Comparison of ENCODE assay signal across 8 cellular contexts in genomic region chr6:41072836-41073202, GRCh38. TPM values are rescaled to one million over a fixed set of nuclear protein-coding genes. Genes with fewer than 3 reads are reported as not detected.
DNase-seq lines count a peak whose midpoint lies in the region; ATAC-seq and TF ChIP-seq lines count a peak whose summit lies in the region.

Gene NFYA (plus strand): TSS chr6:41072974. CDS start chr6:41079090, 6,116 bp downstream.

- H2AFZ ChIP-seq in neuronal stem cell (ENCODE audit: low read length): peak within 1 kb of the TSS; percentile 89

- H3K9me3 ChIP-seq in neuronal stem cell (replicated peaks in 1 of 2; ENCODE audit: control insufficient read depth in 2 of 2, insufficient read depth in 1 of 2, low read depth in 1 of 2, low read length in 2 of 2): no peaks in the 10 kb centered on the region

- peak within 1 kb of the TSS; percentile 94 for H3K4me3 Mint-ChIP-seq in activated CD4-positive, alpha-beta T cell treated with anti-CD3 and anti-CD28 coated beads for 36 hours
- peak within 1 kb of the TSS; percentile 98 for H3K4me3 Mint-ChIP-seq in activated T-helper 2 cell treated with anti-CD3 and anti-CD28 coated beads, Interferon-gamma antibody, Interleukin-2, Interleukin-4, amounts not matched to agents 10 μg/mL and 5 μg/mL and 100 μg/mL, durations not matched to agents 14 hours and 24 hours and 36 hours (ENCODE audit: low read depth)

- peak within 1 kb of the TSS; percentile 99 for H2BK5ac ChIP-seq in neuronal stem cell (ENCODE audit: low read length)

- POLR2A ChIA-PET in activated CD4-positive, alpha-beta T cell treated with anti-CD3 and anti-CD28 coated beads for 36 hours (lab: Charles Lee): interaction anchor here (0.6 to 1.1 kb wide), 2 partner anchors 45 to 321 kb away, joined by 4 to 5 read pairs; no protein-coding TSS in a partner anchor

- H3K27me3 ChIP-seq in neuronal stem cell (ENCODE audit: control insufficient read depth in 3 of 3, insufficient read depth in 3 of 3, low read depth in 1 of 3, low read length in 3 of 3): no peaks in the 10 kb centered on the region

- H3K9ac ChIP-seq in neuronal stem cell (ENCODE audit: low read depth, low read length, poor library complexity): peak within 1 kb of the TSS; percentile 94

- peaks cover 3% of the 10 kb centered on the region for H3K79me1 ChIP-seq in neuronal stem cell (ENCODE audit: low read depth, low read length)

- TF ChIP-seq CTCF in fibroblast of villous mesenchyme (IDR thresholded peaks at IDR 0.05; ENCODE audit: insufficient read depth, low read depth, low read length): no peak

- no peak within 1 kb of the TSS for H4K91ac ChIP-seq in neuronal stem cell (ENCODE audit: low read depth, low read length, poor library complexity)

- peak within 1 kb of the TSS; percentile 95 for H3K4me2 ChIP-seq in neuronal stem cell (ENCODE audit: insufficient read depth, low read length, poor library complexity, severe bottlenecking)

- peak within 1 kb of the TSS; percentile 98 for H3K18ac ChIP-seq in neuronal stem cell (ENCODE audit: low read length)

- intact Hi-C loops in activated CD4-positive, alpha-beta T cell treated with anti-CD3 and anti-CD28 coated beads for 36 hours (cut with DNase I, micrococcal nuclease): loop anchor here (1.0 to 10.0 kb wide), 19 partner anchors 45 to 1959 kb away; partner anchors contain the start of genes KCNK5 (in 2 of the 2), TOMM6 (in 2 of the 2), BYSL (in 1 of the 2) and CCND3 (in 1 of the 2)
- intact Hi-C loops in activated T-helper 2 cell treated with anti-CD3 and anti-CD28 coated beads, Interferon-gamma antibody, Interleukin-2, Interleukin-4, amounts not matched to agents 10 μg/mL and 5 μg/mL and 100 μg/mL, durations not matched to agents 14 hours and 24 hours and 36 hours (cut with micrococcal nuclease): loop anchor here (1.0 to 10.0 kb wide), 7 partner anchors 45 to 1958 kb away; partner anchors contain the start of genes BYSL, MED20, SAYSD1 and TFEB

- H3K27me3 Mint-ChIP-seq in activated CD4-positive, alpha-beta T cell treated with anti-CD3 and anti-CD28 coated beads for 36 hours: no peaks in the 10 kb centered on the region
- H3K27me3 Mint-ChIP-seq in activated T-helper 2 cell treated with anti-CD3 and anti-CD28 coated beads, Interferon-gamma antibody, Interleukin-2, Interleukin-4, amounts not matched to agents 10 μg/mL and 5 μg/mL and 100 μg/mL, durations not matched to agents 14 hours and 24 hours and 36 hours (ENCODE audit: low read depth): no peaks in the 10 kb centered on the region

- peak within 1 kb of the TSS; percentile 49 for H2BK12ac ChIP-seq in neuronal stem cell (ENCODE audit: low read length)

- peak within 1 kb of the TSS; percentile 99 for H3K27ac ChIP-seq in neuronal stem cell (replicated peaks; ENCODE audit: low read length)

- DNase-seq in activated CD4-positive, alpha-beta T cell treated with anti-CD3 and anti-CD28 coated beads for 36 hours: peak; percentile 100
- no peak for DNase-seq in activated CD4-positive, alpha-beta T cell treated with anti-CD3 and anti-CD28 coated beads for 1 hour
- DNase-seq in NCI-H748 treated with DMSO at 0.1 percent for 48 hours (lab: John Stamatoyannopoulos, UW) (peak; percentile 100), fibroblast of villous mesenchyme (ENCODE audit: low read depth) (peak; percentile 100), neuronal stem cell (ENCODE audit: low spot score) (no peak), NCI-H1436 treated with DMSO at 0.1 percent for 48 hours (lab: John Stamatoyannopoulos, UW) (no peak)
- DNase-seq in activated T-helper 2 cell treated with anti-CD3 and anti-CD28 coated beads, Interferon-gamma antibody, Interleukin-2, Interleukin-4, amounts not matched to agents 10 μg/mL and 5 μg/mL and 100 μg/mL, durations not matched to agents 14 hours and 24 hours and 36 hours (ENCODE audit: low spot score): no peak

- H3K4me3 ChIP-seq in fibroblast of villous mesenchyme (ENCODE audit: low read depth, low read length): peak within 1 kb of the TSS; percentile 88
- H3K4me3 ChIP-seq in neuronal stem cell (ENCODE audit: low read length in 2 of 2): peak within 1 kb of the TSS; percentile 83 to 91

- H3K9me3 Mint-ChIP-seq in activated CD4-positive, alpha-beta T cell treated with anti-CD3 and anti-CD28 coated beads for 36 hours (ENCODE audit: low read depth): no peaks in the 10 kb centered on the region
- H3K9me3 Mint-ChIP-seq in activated T-helper 2 cell treated with anti-CD3 and anti-CD28 coated beads, Interferon-gamma antibody, Interleukin-2, Interleukin-4, amounts not matched to agents 10 μg/mL and 5 μg/mL and 100 μg/mL, durations not matched to agents 14 hours and 24 hours and 36 hours: no peaks in the 10 kb centered on the region

- H3K4me1 Mint-ChIP-seq in activated CD4-positive, alpha-beta T cell treated with anti-CD3 and anti-CD28 coated beads for 36 hours: peaks cover 48% of the 10 kb centered on the region
- peaks cover 56% of the 10 kb centered on the region for H3K4me1 Mint-ChIP-seq in activated T-helper 2 cell treated with anti-CD3 and anti-CD28 coated beads, Interferon-gamma antibody, Interleukin-2, Interleukin-4, amounts not matched to agents 10 μg/mL and 5 μg/mL and 100 μg/mL, durations not matched to agents 14 hours and 24 hours and 36 hours (ENCODE audit: low read depth)

- no peak within 1 kb of the TSS for H2BK120ac ChIP-seq in neuronal stem cell (ENCODE audit: low read depth, low read length)

- H4K8ac ChIP-seq in neuronal stem cell (ENCODE audit: low read depth, low read length): peak within 1 kb of the TSS; percentile 19

- no peak within 1 kb of the TSS for H2BK15ac ChIP-seq in neuronal stem cell (ENCODE audit: low read length)

- peak within 1 kb of the TSS; percentile 98 for H3K27ac Mint-ChIP-seq in activated CD4-positive, alpha-beta T cell treated with anti-CD3 and anti-CD28 coated beads for 36 hours
- H3K27ac Mint-ChIP-seq in activated T-helper 2 cell treated with anti-CD3 and anti-CD28 coated beads, Interferon-gamma antibody, Interleukin-2, Interleukin-4, amounts not matched to agents 10 μg/mL and 5 μg/mL and 100 μg/mL, durations not matched to agents 14 hours and 24 hours and 36 hours: peak within 1 kb of the TSS; percentile 99

- peaks cover 40% of the 10 kb centered on the region for H3K36me3 Mint-ChIP-seq in activated CD4-positive, alpha-beta T cell treated with anti-CD3 and anti-CD28 coated beads for 36 hours (ENCODE audit: low read depth)
- H3K36me3 Mint-ChIP-seq in activated T-helper 2 cell treated with anti-CD3 and anti-CD28 coated beads, Interferon-gamma antibody, Interleukin-2, Interleukin-4, amounts not matched to agents 10 μg/mL and 5 μg/mL and 100 μg/mL, durations not matched to agents 14 hours and 24 hours and 36 hours (ENCODE audit: low read depth): peaks cover 53% of the 10 kb centered on the region

- peak within 1 kb of the TSS; percentile 87 for H3K23ac ChIP-seq in neuronal stem cell (ENCODE audit: low read depth, low read length, poor library complexity)

- peaks cover 2 to 29% of the 10 kb centered on the region in 2 donors for H3K36me3 ChIP-seq in neuronal stem cell (replicated peaks in 1 of 2; ENCODE audit: control insufficient read depth in 2 of 2, insufficient read depth in 2 of 2, low read length in 2 of 2)

- CTCF ChIA-PET in activated CD4-positive, alpha-beta T cell treated with anti-CD3 and anti-CD28 coated beads for 36 hours (lab: Charles Lee): interaction anchor here (0.5 kb wide), 1 partner anchor 292 kb away, joined by 3 read pairs; no protein-coding TSS in a partner anchor

- peaks cover 6 to 9% of the 10 kb centered on the region in 2 donors for H3K4me1 ChIP-seq in neuronal stem cell (ENCODE audit: control insufficient read depth in 2 of 2, insufficient read depth in 1 of 2, low read depth in 1 of 2, low read length in 2 of 2)

- ATAC-seq in activated CD4-positive, alpha-beta T cell treated with anti-CD3 and anti-CD28 coated beads for 36 hours: peak; percentile 75
- peak; percentile 57 for ATAC-seq in HG02763 (IDR thresholded peaks at IDR 0.05; ENCODE audit: unreplicated experiment)

- WGBS in neuronal stem cell (ENCODE audit: extremely low coverage in 2 of 2, insufficient read length in 2 of 2, insufficient replicate concordance in 1 of 2), 2 donors: no CpG with 5 or more reads among the region's 37 CpGs

- peak within 1 kb of the TSS; percentile 79 for H3K14ac ChIP-seq in neuronal stem cell (ENCODE audit: low read length)

- peak within 1 kb of the TSS; percentile 97 for H2AK5ac ChIP-seq in neuronal stem cell (ENCODE audit: low read depth, low read length)

- peak within 1 kb of the TSS; percentile 58 for H3K4ac ChIP-seq in neuronal stem cell (ENCODE audit: low read length)

RNA-seq across cellular contexts. Expression of gene NFYA, which starts in this region (rescaled TPM):
- total RNA-seq in activated CD4-positive, alpha-beta T cell treated with anti-CD3 and anti-CD28 coated beads for 36 hours: 10 to 100 TPM; 31.5 to 38.2 TPM
- total RNA-seq in activated T-helper 2 cell treated with anti-CD3 and anti-CD28 coated beads, Interferon-gamma antibody, Interleukin-2, Interleukin-4, amounts not matched to agents 10 μg/mL and 5 μg/mL and 100 μg/mL, durations not matched to agents 14 hours and 24 hours and 36 hours: 28.1 and 28.2 TPM in 2 replicates
- 7.7 and 10.4 TPM in 2 replicates for total RNA-seq in fibroblast of villous mesenchyme
- 25.3 TPM for polyA plus RNA-seq in neuronal stem cell (2013, experiment 1 of 2)
- 25.5 TPM for polyA plus RNA-seq in neuronal stem cell (2013, experiment 2 of 2)

Comparison
In these comparisons a context has a peak if more than half of its experiments do, and no peak if none do; other contexts are left out.
1. DNase-seq: peak in activated CD4-positive, alpha-beta T cell treated with anti-CD3 and anti-CD28 coated beads for 36 hours (single experiment), NCI-H748 treated with DMSO at 0.1 percent for 48 hours (single experiment) and fibroblast of villous mesenchyme (single experiment); none in activated CD4-positive, alpha-beta T cell treated with anti-CD3 and anti-CD28 coated beads for 1 hour (single experiment), activated T-helper 2 cell treated with anti-CD3 and anti-CD28 coated beads, Interferon-gamma antibody, Interleukin-2, Interleukin-4, amounts not matched to agents 10 μg/mL and 5 μg/mL and 100 μg/mL, durations not matched to agents 14 hours and 24 hours and 36 hours (single experiment), neuronal stem cell (single experiment) and NCI-H1436 treated with DMSO at 0.1 percent for 48 hours (single experiment).